Comparison of ENCODE assay signal across 8 cellular contexts in genomic region chr17:35586569-35587073, GRCh38. TPM values are rescaled to one million over a fixed set of nuclear protein-coding genes. Genes with fewer than 3 reads are reported as not detected.
DNase-seq lines count a peak whose midpoint lies in the region; ATAC-seq and TF ChIP-seq lines count a peak whose summit lies in the region.

No MANE protein-coding gene starts in this region.

- DNase-seq in activated naive CD4-positive, alpha-beta T cell (lab: John Stamatoyannopoulos, UW), result no peak
- DNase-seq in Right ventricle myocardium superior, result no peak
- DNase-seq in SKM-1 (lab: John Stamatoyannopoulos, UW; ENCODE audit: unreplicated experiment), result no peak
- no peak for DNase-seq in occipital lobe (lab: John Stamatoyannopoulos, UW)

- no peaks in the 10 kb centered on the region for H3K27me3 ChIP-seq in skeletal muscle tissue (ENCODE audit: control insufficient read depth in 3 of 3, insufficient read depth in 3 of 3, low read length in 3 of 3)

- H3K9me3 ChIP-seq in skeletal muscle tissue (ENCODE audit: control insufficient read depth in 3 of 3, low read length in 3 of 3), result no peaks in the 10 kb centered on the region

- H3K27ac ChIP-seq in VCaP (peak overlapping the region; percentile 92), skeletal muscle tissue (ENCODE audit: low read depth, low read length) (peak overlapping the region; percentile 97)

- no peak for TF ChIP-seq CTCF in VCaP (conservative IDR thresholded peaks at IDR 0.05)

- H3K27me3 Mint-ChIP-seq in activated naive CD4-positive, alpha-beta T cell treated with anti-CD3 and anti-CD28 coated beads, Interleukin-2, amount 50 U/mL, for 24 hours, result no peaks in the 10 kb centered on the region

- peak overlapping the region; percentile 98 for H3K4me3 Mint-ChIP-seq in activated naive CD4-positive, alpha-beta T cell treated with anti-CD3 and anti-CD28 coated beads, Interleukin-2, amount 50 U/mL, for 24 hours

- H3K4me1 Mint-ChIP-seq in activated naive CD4-positive, alpha-beta T cell treated with anti-CD3 and anti-CD28 coated beads, Interleukin-2, amount 50 U/mL, for 24 hours, result peaks cover 40% of the 10 kb centered on the region

- H3K27ac Mint-ChIP-seq in activated naive CD4-positive, alpha-beta T cell treated with anti-CD3 and anti-CD28 coated beads, Interleukin-2, amount 50 U/mL, for 24 hours, result peak overlapping the region; percentile 99

- H3K9me3 Mint-ChIP-seq in activated naive CD4-positive, alpha-beta T cell treated with anti-CD3 and anti-CD28 coated beads, Interleukin-2, amount 50 U/mL, for 24 hours, result no peaks in the 10 kb centered on the region

- intact Hi-C loops in Right ventricle myocardium superior (cut with DNase I), result no loop called here

- peaks cover 0 to 4% (median 0%) of the 10 kb centered on the region in 3 donors for H3K36me3 ChIP-seq in skeletal muscle tissue (ENCODE audit: control insufficient read depth in 3 of 3, insufficient read depth in 3 of 3, low read length in 3 of 3)

- H3K4me3 ChIP-seq in skeletal muscle tissue (ENCODE audit: low read length in 3 of 3), result peak overlapping the region; percentile 92 to 100 (median 98)

- H3K36me3 Mint-ChIP-seq in activated naive CD4-positive, alpha-beta T cell treated with anti-CD3 and anti-CD28 coated beads, Interleukin-2, amount 50 U/mL, for 24 hours, result no peaks in the 10 kb centered on the region

- peaks cover 10 to 16% (median 15%) of the 10 kb centered on the region in 3 donors for H3K4me1 ChIP-seq in skeletal muscle tissue (ENCODE audit: control insufficient read depth in 3 of 3, insufficient read depth in 3 of 3, low read length in 3 of 3)

- H3K9ac ChIP-seq in skeletal muscle tissue (ENCODE audit: low read depth in 1 of 3, low read length in 3 of 3), result peak overlapping the region; percentile 69 to 99 (median 98)

- ATAC-seq in Right ventricle myocardium superior (ENCODE audit: poor library complexity) (peak; percentile 18), HG03439 (IDR thresholded peaks at IDR 0.05; ENCODE audit: unreplicated experiment) (no peak)

RNA-seq across cellular contexts. Expression of gene AP2B1, which starts 0.5 kb away (rescaled TPM):
- total RNA-seq in Right ventricle myocardium superior (112 TPM), skeletal muscle tissue (45.4 TPM), occipital lobe (123 TPM)

RNA-seq across cellular contexts. Expression of gene PEX12, which starts 8.2 kb away (rescaled TPM):
- total RNA-seq in Right ventricle myocardium superior, result 7.0 TPM
- 4.7 TPM for total RNA-seq in skeletal muscle tissue
- 6.6 TPM for total RNA-seq in occipital lobe

RNA-seq across cellular contexts. Expression of gene SLFN14, which starts 26.0 kb away (rescaled TPM):
- total RNA-seq in Right ventricle myocardium superior, result not detected
- total RNA-seq in skeletal muscle tissue, result 1.0 TPM
- 0.31 TPM for total RNA-seq in occipital lobe

RNA-seq across cellular contexts. Expression of gene SLFN12L, which starts 49.1 kb away (rescaled TPM):
- total RNA-seq in Right ventricle myocardium superior (0.19 TPM), skeletal muscle tissue (0.52 TPM), occipital lobe (not detected)
